Comparison of ENCODE assay signal across 1 cellular context in the genomic region with DNA sequence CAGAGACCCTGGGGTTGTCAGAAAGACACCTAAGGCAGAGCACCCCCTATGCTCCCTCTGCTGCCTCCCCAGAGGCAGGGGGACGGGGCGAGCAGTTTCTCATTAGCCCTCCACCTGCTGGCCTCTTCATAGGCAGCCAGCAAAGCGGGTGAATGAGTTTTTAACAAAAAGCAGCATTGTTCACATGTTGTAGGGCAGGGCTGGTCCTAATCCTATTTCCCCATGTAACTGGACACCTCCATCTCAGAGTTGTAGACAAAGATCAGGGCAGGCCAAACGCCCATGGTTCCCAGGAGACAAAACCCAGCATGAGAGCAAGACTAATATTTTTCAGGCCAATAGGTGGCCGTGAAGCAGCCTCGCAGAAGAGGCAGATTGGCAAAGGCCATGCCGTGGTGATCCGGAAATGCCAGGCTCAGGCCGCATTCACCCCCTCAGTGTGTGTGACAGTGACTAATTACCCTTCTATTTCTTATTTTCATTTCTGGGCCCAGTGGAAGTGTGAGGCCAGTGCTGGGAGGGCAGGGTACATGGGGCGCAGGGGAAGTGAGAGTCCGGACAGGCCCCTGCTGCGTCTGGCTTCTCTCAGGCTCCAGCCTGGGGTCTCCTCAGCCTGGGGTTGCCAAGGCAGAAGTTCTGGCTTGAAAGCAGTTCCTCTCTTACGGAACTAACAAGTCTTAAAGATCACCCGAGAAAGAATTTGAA.
TF ChIP-seq lines count a peak whose summit lies in the region.

No MANE protein-coding gene starts in this region.

TF ChIP-seq in HCT116, 20 proteins besides CTCF, POLR2A, EP300 and RAD21 (continued from another document):
- TF ChIP-seq EZH2phosphoT487 (IDR thresholded peaks at IDR 0.05; ENCODE audit: borderline replicate concordance) = no peak
- TF ChIP-seq, protein P1, sequence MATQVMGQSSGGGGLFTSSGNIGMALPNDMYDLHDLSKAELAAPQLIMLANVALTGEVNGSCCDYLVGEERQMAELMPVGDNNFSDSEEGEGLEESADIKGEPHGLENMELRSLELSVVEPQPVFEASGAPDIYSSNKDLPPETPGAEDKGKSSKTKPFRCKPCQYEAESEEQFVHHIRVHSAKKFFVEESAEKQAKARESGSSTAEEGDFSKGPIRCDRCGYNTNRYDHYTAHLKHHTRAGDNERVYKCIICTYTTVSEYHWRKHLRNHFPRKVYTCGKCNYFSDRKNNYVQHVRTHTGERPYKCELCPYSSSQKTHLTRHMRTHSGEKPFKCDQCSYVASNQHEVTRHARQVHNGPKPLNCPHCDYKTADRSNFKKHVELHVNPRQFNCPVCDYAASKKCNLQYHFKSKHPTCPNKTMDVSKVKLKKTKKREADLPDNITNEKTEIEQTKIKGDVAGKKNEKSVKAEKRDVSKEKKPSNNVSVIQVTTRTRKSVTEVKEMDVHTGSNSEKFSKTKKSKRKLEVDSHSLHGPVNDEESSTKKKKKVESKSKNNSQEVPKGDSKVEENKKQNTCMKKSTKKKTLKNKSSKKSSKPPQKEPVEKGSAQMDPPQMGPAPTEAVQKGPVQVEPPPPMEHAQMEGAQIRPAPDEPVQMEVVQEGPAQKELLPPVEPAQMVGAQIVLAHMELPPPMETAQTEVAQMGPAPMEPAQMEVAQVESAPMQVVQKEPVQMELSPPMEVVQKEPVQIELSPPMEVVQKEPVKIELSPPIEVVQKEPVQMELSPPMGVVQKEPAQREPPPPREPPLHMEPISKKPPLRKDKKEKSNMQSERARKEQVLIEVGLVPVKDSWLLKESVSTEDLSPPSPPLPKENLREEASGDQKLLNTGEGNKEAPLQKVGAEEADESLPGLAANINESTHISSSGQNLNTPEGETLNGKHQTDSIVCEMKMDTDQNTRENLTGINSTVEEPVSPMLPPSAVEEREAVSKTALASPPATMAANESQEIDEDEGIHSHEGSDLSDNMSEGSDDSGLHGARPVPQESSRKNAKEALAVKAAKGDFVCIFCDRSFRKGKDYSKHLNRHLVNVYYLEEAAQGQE (IDR thresholded peaks at IDR 0.05; ENCODE audit: low read depth) = no peak
